In the genomic region with DNA sequence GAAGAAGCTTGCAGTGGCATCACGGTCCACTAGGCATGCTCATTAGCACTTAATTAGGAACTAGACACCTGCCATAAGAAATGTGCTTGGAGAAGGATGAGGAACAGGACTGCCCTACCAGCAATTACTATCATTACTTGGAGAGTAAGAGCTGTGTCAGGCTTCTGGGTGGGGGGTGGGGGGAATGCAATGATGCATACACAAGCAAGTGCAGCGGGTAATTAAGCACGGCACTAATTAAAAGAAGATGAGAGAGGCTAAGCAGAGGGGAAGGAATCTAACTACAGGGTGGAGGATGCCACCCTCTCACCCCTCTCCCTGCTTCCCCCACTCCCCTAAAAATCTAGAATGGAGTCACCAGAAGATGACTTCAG, we compare ENCODE assay signal across 28 cellular contexts. TPM values are rescaled to one million over a fixed set of nuclear protein-coding genes. Genes with fewer than 3 reads are reported as not detected.
DNase-seq lines count a peak whose midpoint lies in the region; ATAC-seq and TF ChIP-seq lines count a peak whose summit lies in the region.
"Had no signal": no experiment of that assay in that cellular context is flagged by ENCODE, and none has a peak within 500 bp of the region (broad histone marks: within the 10 kb centered on the region; RNA-seq: fewer than 3 reads in every experiment).

No MANE protein-coding gene starts in this region.

- H2BK20ac ChIP-seq in IMR-90 (ENCODE audit: low read depth, low read length): no peak overlapping the region; the same call in 1 of the 2 replicates

- peaks cover 28% of the 10 kb centered on the region for H3K9me1 ChIP-seq in IMR-90 (ENCODE audit: insufficient read depth, low read length)

- H3F3A ChIP-seq in neural progenitor cell (ENCODE audit: low read depth): peaks cover 14% of the 10 kb centered on the region

- H3K4me2 ChIP-seq in IMR-90 (ENCODE audit: low read depth, low read length) (peak overlapping the region; percentile 87), neural progenitor cell (peak overlapping the region; percentile 33)

- H3K27me3 Mint-ChIP-seq in brain (no peaks in the 10 kb centered on the region), neural progenitor cell (ENCODE audit: insufficient read depth, low read depth) (no peaks in the 10 kb centered on the region)
- H3K27me3 Mint-ChIP-seq in activated naive CD8-positive, alpha-beta T cell treated with anti-CD3 and anti-CD28 coated beads for 36 hours: no peaks in the 10 kb centered on the region
- H3K27me3 Mint-ChIP-seq: activated CD4-positive, alpha-beta memory T cell treated with anti-CD3 and anti-CD28 coated beads for 36 hours; central memory CD8-positive, alpha-beta T cell; dendritic cell treated with granulocyte-macrophage colony-stimulating factor and Interleukin-4, amounts not matched to agents 40 ng/mL and 50 ng/mL, for 4 days; stimulated activated naive B cell treated with anti-CD40 and anti-IgM and Interleukin-4, amounts not matched to agents 10 μg/mL and 1 μg/mL and 100 μg/mL, for 72 hours; type B pancreatic cell had no signal

- H3K9me3 Mint-ChIP-seq in brain (no peaks in the 10 kb centered on the region), neural progenitor cell (no peaks in the 10 kb centered on the region)
- no peaks in the 10 kb centered on the region for H3K9me3 Mint-ChIP-seq in activated naive CD8-positive, alpha-beta T cell treated with anti-CD3 and anti-CD28 coated beads for 36 hours
- H3K9me3 Mint-ChIP-seq: activated CD4-positive, alpha-beta memory T cell treated with anti-CD3 and anti-CD28 coated beads for 36 hours; CD4-positive, alpha-beta T cell; central memory CD8-positive, alpha-beta T cell; dendritic cell treated with granulocyte-macrophage colony-stimulating factor and Interleukin-4, amounts not matched to agents 40 ng/mL and 50 ng/mL, for 4 days; H9; nephron; stimulated activated naive B cell treated with anti-CD40 and anti-IgM and Interleukin-4, amounts not matched to agents 10 μg/mL and 1 μg/mL and 100 μg/mL, for 72 hours; T-helper 1 cell treated with Interleukin-12 subunit alpha and Interleukin-12 subunit beta and Interleukin-4 antibody, amounts not matched to agents 30 μg/mL and 1 μg/mL, for 36 hours; type B pancreatic cell had no signal

- peaks cover 27% of the 10 kb centered on the region for H3K4me1 ChIP-seq in IMR-90 (ENCODE audit: control insufficient read depth, insufficient read depth, low read length)
- peaks cover 33% of the 10 kb centered on the region for H3K4me1 ChIP-seq in neural progenitor cell

- H3K23ac ChIP-seq in IMR-90 (ENCODE audit: low read depth, low read length): no peak overlapping the region

- H3K27me3 ChIP-seq in IMR-90 (ENCODE audit: control insufficient read depth, insufficient read depth, low read length): no peaks in the 10 kb centered on the region
- no peaks in the 10 kb centered on the region for H3K27me3 ChIP-seq in neural progenitor cell
- H3K27me3 ChIP-seq: esophagus muscularis mucosa had no signal

- in situ Hi-C loops in IMR-90 (cut with MboI; ENCODE audit: low sequenced_read_pairs): no loop called here

- H2AK5ac ChIP-seq in IMR-90 (ENCODE audit: low read depth, low read length): peak overlapping the region; percentile 60

- intact Hi-C loops in IMR-90 (cut with micrococcal nuclease): no loop called here

- H3K36me3 ChIP-seq in IMR-90 (ENCODE audit: control insufficient read depth, insufficient read depth, low read length) (peaks cover 17% of the 10 kb centered on the region), neural progenitor cell (no peaks in the 10 kb centered on the region)

- H3K36me3 Mint-ChIP-seq in brain: peaks cover 40% of the 10 kb centered on the region
- peaks cover 30% of the 10 kb centered on the region for H3K36me3 Mint-ChIP-seq in neural progenitor cell
- no peaks in the 10 kb centered on the region for H3K36me3 Mint-ChIP-seq in activated naive CD8-positive, alpha-beta T cell treated with anti-CD3 and anti-CD28 coated beads for 36 hours
- H3K36me3 Mint-ChIP-seq: activated CD4-positive, alpha-beta memory T cell treated with anti-CD3 and anti-CD28 coated beads for 36 hours had no signal

- BruUV-seq in IMR-90 (replicated peaks; lab: Mats Ljungman, UMichigan): no TSS peak

- H3K4me1 Mint-ChIP-seq in brain (peaks cover 84% of the 10 kb centered on the region), neural progenitor cell (peaks cover 56% of the 10 kb centered on the region)
- no peaks in the 10 kb centered on the region for H3K4me1 Mint-ChIP-seq in activated naive CD8-positive, alpha-beta T cell treated with anti-CD3 and anti-CD28 coated beads for 36 hours
- H3K4me1 Mint-ChIP-seq: central memory CD8-positive, alpha-beta T cell had no signal

- H4K91ac ChIP-seq in IMR-90 (ENCODE audit: insufficient read depth, low read depth, low read length): peak overlapping the region; percentile 2; the same call in 1 of the 2 replicates

- TF ChIP-seq RAD21 in IMR-90 (IDR thresholded peaks at IDR 0.05; ENCODE audit: low read length): no peak

- dilution Hi-C loops in IMR-90 (cut with HindIII; ENCODE audit: low sequenced_read_pairs, unreplicated experiment): no loop called here

- no peak for ATAC-seq in IMR-90 (ENCODE audit: low read depth)
- ATAC-seq: activated T-cell treated with anti-CD3 and anti-CD28 coated beads, Interleukin-2, amount 50 U/mL, for 72 hours had no signal

- H3K79me2 ChIP-seq in neural progenitor cell (ENCODE audit: low read depth): peaks cover 55% of the 10 kb centered on the region

- H3K27ac ChIP-seq in IMR-90 (ENCODE audit: insufficient read depth, low read length) (peak overlapping the region; percentile 51; the same call in 1 of the 2 replicates), neural progenitor cell (no peak overlapping the region)
- H3K27ac ChIP-seq: 22Rv1, esophagus muscularis mucosa, SK-N-MC had no signal

- H2AK9ac ChIP-seq in IMR-90 (replicated peaks; ENCODE audit: low read depth, low read length, poor library complexity): no peak overlapping the region

- H2BK5ac ChIP-seq in IMR-90 (ENCODE audit: low read depth, low read length, poor library complexity, severe bottlenecking): peak overlapping the region; percentile 41

- H2BK120ac ChIP-seq in IMR-90 (ENCODE audit: low read depth, low read length): peak overlapping the region; percentile 5

- H2AFZ ChIP-seq in IMR-90 (replicated peaks; ENCODE audit: low read length, poor library complexity): no peak overlapping the region
- no peak overlapping the region for H2AFZ ChIP-seq in neural progenitor cell (replicated peaks)

- H3K56ac ChIP-seq in IMR-90 (ENCODE audit: extremely low read depth, insufficient read depth, low read length): no peak overlapping the region

- H3K18ac ChIP-seq in IMR-90 (ENCODE audit: low read depth, low read length): peak overlapping the region; percentile 25

- H3K9me3 ChIP-seq in IMR-90 (ENCODE audit: control insufficient read depth, insufficient read depth, low read length) (no peaks in the 10 kb centered on the region), neural progenitor cell (ENCODE audit: low read depth) (no peaks in the 10 kb centered on the region)
- H3K9me3 ChIP-seq: esophagus muscularis mucosa had no signal

- peaks cover 9 to 59% of the 10 kb centered on the region in 2 experiments for H3K79me1 ChIP-seq in IMR-90 (ENCODE audit: low read depth in 1 of 2, low read length in 2 of 2)

- peak; percentile 7 for DNase-seq in DMS 273 (lab: John Stamatoyannopoulos, UW; ENCODE audit: unreplicated experiment)
- DNase-seq in DMS 273 treated with DMSO at 0.1 percent for 48 hours (lab: John Stamatoyannopoulos, UW): no peak
- DNase-seq in IMR-90: no peak
- DNase-seq in neural progenitor cell (ENCODE audit: low spot score): no peak
- DNase-seq in activated gamma-delta T cell treated with Interleukin-2 at 50 U/mL for 16 hours: no peak
- no peak for DNase-seq in medulla oblongata (ENCODE audit: extremely low spot score)
- DNase-seq in activated naive CD8-positive, alpha-beta T cell treated with anti-CD3 and anti-CD28 coated beads for 36 hours: no peak
- DNase-seq: activated CD4-positive, alpha-beta memory T cell treated with anti-CD3 and anti-CD28 coated beads for 36 hours; activated CD4-positive, CD25-positive, alpha-beta regulatory T cell treated with anti-CD3 and anti-CD28 coated beads, Interleukin-2, amount 50 U/mL, for 72 hours; activated naive CD4-positive, alpha-beta T cell treated with Interleukin-2 at 50 U/mL for 16 hours; activated T-cell treated with anti-CD3 and anti-CD28 coated beads, Interleukin-2, amount 50 U/mL, for 72 hours; CD4-positive, alpha-beta T cell; H9; Kasumi-1; NCI-H146; NCI-H2107; OCI-M1; stimulated activated naive B cell treated with anti-CD40 and anti-IgM and Interleukin-4, amounts not matched to agents 10 μg/mL and 1 μg/mL and 100 μg/mL, for 72 hours; substantia nigra had no signal

- H3K4me3 Mint-ChIP-seq in brain (peak overlapping the region in 1 of 5 experiments; percentile 16), neural progenitor cell (no peak overlapping the region)
- no peak overlapping the region for H3K4me3 Mint-ChIP-seq in activated naive CD8-positive, alpha-beta T cell treated with anti-CD3 and anti-CD28 coated beads for 36 hours
- H3K4me3 Mint-ChIP-seq: activated CD4-positive, alpha-beta memory T cell treated with anti-CD3 and anti-CD28 coated beads for 36 hours; activated T-cell treated with anti-CD3 and anti-CD28 coated beads, Interleukin-2, amount 50 U/mL, for 72 hours; CD4-positive, alpha-beta T cell; central memory CD8-positive, alpha-beta T cell; dendritic cell treated with granulocyte-macrophage colony-stimulating factor and Interleukin-4, amounts not matched to agents 40 ng/mL and 50 ng/mL, for 4 days; H9; nephron; stimulated activated naive B cell treated with anti-CD40 and anti-IgM and Interleukin-4, amounts not matched to agents 10 μg/mL and 1 μg/mL and 100 μg/mL, for 72 hours; T-helper 1 cell treated with Interleukin-12 subunit alpha and Interleukin-12 subunit beta and Interleukin-4 antibody, amounts not matched to agents 30 μg/mL and 1 μg/mL, for 36 hours; type B pancreatic cell had no signal

- peak overlapping the region; percentile 34; the same call in 1 of the 3 replicates for H2BK15ac ChIP-seq in IMR-90 (ENCODE audit: low read depth, low read length)

- POLR2A ChIA-PET in IMR-90 (lab: Charles Lee; ENCODE audit: unreplicated experiment): no interaction called here

- no peak overlapping the region for H3K9ac ChIP-seq in IMR-90 (ENCODE audit: low read depth, low read length)
- H3K9ac ChIP-seq in neural progenitor cell: no peak overlapping the region

- H4K5ac ChIP-seq in IMR-90 (ENCODE audit: low read depth, low read length): peak overlapping the region; percentile 44

- TF ChIP-seq CTCF in IMR-90 (conservative IDR thresholded peaks at IDR 0.05; ENCODE audit: low read depth, low read length): no peak
- no peak for TF ChIP-seq CTCF in brain (conservative IDR thresholded peaks at IDR 0.05)
- TF ChIP-seq CTCF in neural progenitor cell (IDR thresholded peaks at IDR 0.05): no peak

- H4K20me1 ChIP-seq in IMR-90 (ENCODE audit: insufficient read depth, low read length) (peaks cover 13% of the 10 kb centered on the region; the same call in 1 of the 2 replicates), neural progenitor cell (ENCODE audit: low read depth) (peaks cover 11% of the 10 kb centered on the region)

- TF ChIP-seq POLR2A in IMR-90 (IDR thresholded peaks at IDR 0.05; ENCODE audit: low read depth, low read length): no peak

- H3K27ac Mint-ChIP-seq in brain (peak overlapping the region in 3 of 5 experiments; percentile 21 to 84 (median 44)), neural progenitor cell (no peak overlapping the region)
- no peak overlapping the region for H3K27ac Mint-ChIP-seq in activated naive CD8-positive, alpha-beta T cell treated with anti-CD3 and anti-CD28 coated beads for 36 hours
- H3K27ac Mint-ChIP-seq: activated CD4-positive, alpha-beta memory T cell treated with anti-CD3 and anti-CD28 coated beads for 36 hours; activated T-cell treated with anti-CD3 and anti-CD28 coated beads, Interleukin-2, amount 50 U/mL, for 72 hours; CD4-positive, alpha-beta T cell; dendritic cell treated with granulocyte-macrophage colony-stimulating factor and Interleukin-4, amounts not matched to agents 40 ng/mL and 50 ng/mL, for 4 days; T-helper 1 cell treated with Interleukin-12 subunit alpha and Interleukin-12 subunit beta and Interleukin-4 antibody, amounts not matched to agents 30 μg/mL and 1 μg/mL, for 36 hours; type B pancreatic cell had no signal

- H4K8ac ChIP-seq in IMR-90 (ENCODE audit: low read depth in 2 of 2, low read length in 2 of 2): no peak overlapping the region

- H3K4ac ChIP-seq in IMR-90 (ENCODE audit: low read depth, low read length): peak overlapping the region; percentile 50; the same call in 1 of the 2 replicates

- H3K14ac ChIP-seq in IMR-90 (replicated peaks; ENCODE audit: low read depth, low read length): peak overlapping the region; percentile 40; the same call in 1 of the 2 replicates

- WGBS in IMR-90 (ENCODE audit: extremely low coverage in 2 of 2, insufficient read length in 1 of 2), 2 experiments: no CpG with 5 or more reads among the region's 3 CpGs

- CTCF ChIA-PET in IMR-90 (lab: Yijun Ruan, JAX): no interaction called here

- no peak overlapping the region for H3K4me3 ChIP-seq in IMR-90 (ENCODE audit: insufficient read depth, low read depth, low read length)
- H3K4me3 ChIP-seq in neural progenitor cell: no peak overlapping the region
- H3K4me3 ChIP-seq: esophagus muscularis mucosa, SK-N-MC had no signal

RNA-seq across cellular contexts. Expression of gene TLE1, which starts 53.1 kb away (rescaled TPM):
- total RNA-seq in IMR-90 (2012; rRNA removed) (36.0 and 40.3 TPM in 2 replicates), neural progenitor cell (ENCODE audit: low replicate concordance) (51.9 and 54.7 TPM in 2 replicates)
- polyA plus RNA-seq in IMR-90 (2012; rRNA removed) (51.0 and 52.9 TPM in 2 replicates), brain (ENCODE audit: insufficient read depth, low read depth, low replicate concordance) (82.9 TPM)
- 34.1 and 43.9 TPM in 2 replicates for polyA plus RNA-seq in IMR-90 (2012; cell fraction: cytosol; rRNA removed)
- 54.1 and 57.3 TPM in 2 replicates for polyA plus RNA-seq in IMR-90 (2012; cell fraction: nucleus; rRNA removed; ENCODE audit: low replicate concordance)
- under 1 TPM; 0.08 to 0.16 TPM for total RNA-seq in activated naive CD8-positive, alpha-beta T cell treated with anti-CD3 and anti-CD28 coated beads for 36 hours

Comparison
In these comparisons a context has a peak if more than half of its experiments do, and no peak if none do; other contexts are left out.
1. H3K27ac Mint-ChIP-seq: peak in brain (3 of 5); none in neural progenitor cell (single experiment) and activated naive CD8-positive, alpha-beta T cell treated with anti-CD3 and anti-CD28 coated beads for 36 hours (single experiment).
2. RNA of gene TLE1, which starts 53.1 kb away (total RNA-seq): 51.9 to 54.7 TPM in neural progenitor cell and 36.0 to 40.3 TPM in IMR-90; 0.08 to 0.16 TPM in activated naive CD8-positive, alpha-beta T cell treated with anti-CD3 and anti-CD28 coated beads for 36 hours; every median in the first group is over 10 times any median in the second.